26 cellular contexts compared by ENCODE assay signal in the genomic region with DNA sequence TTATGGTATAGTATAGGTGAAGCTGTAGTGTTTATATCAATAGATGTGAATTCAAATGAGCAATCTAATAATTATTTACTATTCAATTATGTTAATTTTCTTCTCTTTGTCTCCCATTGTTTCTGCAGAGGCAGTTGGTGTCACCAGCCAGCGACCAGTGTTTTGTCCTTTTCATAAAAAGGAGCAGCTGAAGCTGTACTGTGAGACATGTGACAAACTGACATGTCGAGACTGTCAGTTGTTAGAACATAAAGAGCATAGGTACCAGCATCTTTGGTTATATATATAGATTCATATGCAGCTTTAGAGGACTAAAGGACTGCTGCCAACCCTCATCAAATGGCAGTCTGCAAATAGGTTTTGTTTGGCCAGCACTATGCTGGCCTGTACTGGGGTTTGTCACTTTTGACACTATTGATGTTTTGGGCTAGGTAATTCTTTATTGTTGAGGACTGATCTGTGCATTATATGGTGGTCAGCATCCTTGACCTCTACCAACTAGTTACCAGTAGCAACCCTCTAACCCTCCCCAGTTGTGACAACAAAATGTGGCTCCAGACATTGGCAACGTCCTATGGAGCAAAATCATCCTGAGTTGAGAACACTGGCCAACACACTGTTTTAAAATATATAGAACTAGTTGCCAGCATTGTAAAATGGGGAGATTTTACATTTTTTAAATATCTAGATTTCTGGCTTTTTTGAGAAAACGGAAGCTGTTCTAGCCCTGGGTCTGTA.
"Had no signal": no experiment of that assay in that cellular context is flagged by ENCODE, and none has a peak within 500 bp of the region (broad histone marks: within the 10 kb centered on the region; RNA-seq: fewer than 3 reads in every experiment).

No MANE protein-coding gene starts in this region.

- H3K4me1 ChIP-seq: breast epithelium, colonic mucosa, gastroesophageal sphincter, vagina had no signal

- H3K4me3 Mint-ChIP-seq: activated T-cell treated with anti-CD3 and anti-CD28 coated beads, Interleukin-2, amount 50 U/mL, for 72 hours; central memory CD8-positive, alpha-beta T cell; effector memory CD8-positive, alpha-beta T cell; naive B cell; neural crest cell had no signal

- H3K9me3 ChIP-seq: breast epithelium, colonic mucosa, gastroesophageal sphincter, heart left ventricle, left ventricle myocardium inferior, upper lobe of left lung, vagina had no signal

- DNase-seq: activated CD4-positive, alpha-beta T cell treated with anti-CD3 and anti-CD28 coated beads for 4 hours; activated CD4-positive, alpha-beta T cell treated with anti-CD3 and anti-CD28 coated beads, Interleukin-2, amount 50 U/mL, for 4 hours; activated naive CD4-positive, alpha-beta T cell; activated T-cell treated with anti-CD3 and anti-CD28 coated beads for 4 hours; activated T-cell treated with anti-CD3 and anti-CD28 coated beads, Interleukin-2, amount 50 U/mL, for 72 hours; colonic mucosa; effector memory CD8-positive, alpha-beta T cell; heart left ventricle; left ventricle myocardium inferior; naive B cell; occipital lobe; stimulated activated CD4-positive, alpha-beta T cell treated with anti-CD3 and anti-CD28 coated beads, Interleukin-12 subunit alpha, Interleukin-12 subunit beta, amount 100 ng/mL, for 4 hours; stimulated activated CD4-positive, alpha-beta T cell treated with anti-CD3 and anti-CD28 coated beads, Interleukin-4, amount 100 ng/mL, for 1 hour; stimulated activated naive CD8-positive, alpha-beta T cell treated with anti-CD3 and anti-CD28 coated beads, Interleukin-15, Interleukin-2, amounts not matched to agents 100 U/mL and 50 U/mL, for 24 hours; upper lobe of left lung had no signal

- H3K36me3 ChIP-seq: breast epithelium had no signal

- H3K4me3 ChIP-seq: breast epithelium, colonic mucosa, gastroesophageal sphincter, heart left ventricle, left ventricle myocardium inferior, lung, skin epidermis, upper lobe of left lung, vagina had no signal

- H3K27ac Mint-ChIP-seq: activated T-cell treated with anti-CD3 and anti-CD28 coated beads, Interleukin-2, amount 50 U/mL, for 72 hours; effector memory CD8-positive, alpha-beta T cell; naive B cell had no signal

- ATAC-seq: activated naive CD4-positive, alpha-beta T cell treated with anti-CD3 and anti-CD28 coated beads, Interleukin-2, amount 50 U/mL, for 72 hours; activated T-cell treated with anti-CD3 and anti-CD28 coated beads, Interleukin-2, amount 50 U/mL, for 72 hours; effector memory CD8-positive, alpha-beta T cell; gastroesophageal sphincter; heart left ventricle; sciatic nerve; stimulated activated naive CD8-positive, alpha-beta T cell treated with anti-CD3 and anti-CD28 coated beads, Interleukin-15, Interleukin-2, amounts not matched to agents 100 U/mL and 50 U/mL, for 24 hours had no signal

- H3K27me3 ChIP-seq: breast epithelium, colonic mucosa, gastroesophageal sphincter, heart left ventricle, upper lobe of left lung, vagina had no signal

- H3K27me3 Mint-ChIP-seq: central memory CD8-positive, alpha-beta T cell; effector memory CD8-positive, alpha-beta T cell; naive B cell had no signal

- H3K4me1 Mint-ChIP-seq: central memory CD8-positive, alpha-beta T cell had no signal

- H3K9me3 Mint-ChIP-seq: central memory CD8-positive, alpha-beta T cell; neural crest cell had no signal

- H3K27ac ChIP-seq: breast epithelium, colonic mucosa, gastroesophageal sphincter, heart left ventricle, left ventricle myocardium inferior, parathyroid adenoma, skin epidermis, upper lobe of left lung, vagina, VCaP had no signal
